Comparison of ENCODE assay signal across 1 cellular context in genomic region chr11:59186130-59186594, GRCh38.
TF ChIP-seq lines count a peak whose summit lies in the region.

No MANE protein-coding gene starts in this region.

TF ChIP-seq in WTC11, 78 proteins besides CTCF, POLR2A, EP300 and RAD21 (continued from another document):
- TF ChIP-seq PRDM15 (CRISPR knock-in tag; IDR thresholded peaks at IDR 0.05) (no peak), IRF2 (CRISPR knock-in tag; IDR thresholded peaks at IDR 0.05; ENCODE audit: borderline replicate concordance, low read depth) (no peak), OVOL2 (CRISPR knock-in tag; IDR thresholded peaks at IDR 0.05; ENCODE audit: borderline replicate concordance) (no peak), MAX (CRISPR knock-in tag; IDR thresholded peaks at IDR 0.05) (no peak), CDX4 (CRISPR knock-in tag; IDR thresholded peaks at IDR 0.05; ENCODE audit: borderline replicate concordance) (no peak), FOXP4 (CRISPR knock-in tag; IDR thresholded peaks at IDR 0.05) (no peak), MXD4 (CRISPR knock-in tag; IDR thresholded peaks at IDR 0.05; ENCODE audit: borderline replicate concordance) (no peak), ZNF232 (CRISPR knock-in tag; IDR thresholded peaks at IDR 0.05) (no peak), RELA (CRISPR knock-in tag; IDR thresholded peaks at IDR 0.05; ENCODE audit: borderline replicate concordance) (no peak), ZNF416 (CRISPR knock-in tag; IDR thresholded peaks at IDR 0.05) (no peak), HMGA2 (CRISPR knock-in tag; IDR thresholded peaks at IDR 0.05) (no peak), E2F4 (CRISPR knock-in tag; IDR thresholded peaks at IDR 0.05; ENCODE audit: borderline replicate concordance, low read depth) (no peak), USF2 (CRISPR knock-in tag; IDR thresholded peaks at IDR 0.05) (no peak), NFATC4 (CRISPR knock-in tag; IDR thresholded peaks at IDR 0.05) (no peak)
